Comparison of ENCODE assay signal across 8 cellular contexts in genomic region chr17:33520404-33521032, GRCh38.
DNase-seq lines count a peak whose midpoint lies in the region; ATAC-seq and FAIRE-seq lines count a peak whose summit lies in the region.

No MANE protein-coding gene starts in this region.

- peak; percentile 5 to 67 for DNase-seq in NCI-H526 (lab: John Stamatoyannopoulos, UW)
- no peak for DNase-seq in NCI-H526 treated with DMSO at 0.1 percent for 48 hours (lab: John Stamatoyannopoulos, UW)
- DNase-seq in NCI-H1694 (lab: John Stamatoyannopoulos, UW), result peak; percentile 33
- DNase-seq in activated T-cell treated with anti-CD3 and anti-CD28 coated beads for 24 hours (ENCODE audit: low read depth), result peak; percentile 11
- DNase-seq in frontal cortex (ENCODE audit: low spot score in 2 of 2), result peak; percentile 8 to 52
- peak; percentile 21 to 89 (median 60) for DNase-seq in posterior cingulate gyrus

- FAIRE-seq in frontal cortex (lab: Jason Lieb, UNC), result no peak

- ATAC-seq in GM18502 (IDR thresholded peaks at IDR 0.05; ENCODE audit: poor library complexity, unreplicated experiment) (no peak), HG03039 (IDR thresholded peaks at IDR 0.05; ENCODE audit: unreplicated experiment) (no peak)

- intact Hi-C loops in posterior cingulate gyrus (cut with DNase I), result loop anchor here (2.0 to 10.0 kb wide), 2 partner anchors 226 to 230 kb away; partner anchors contain the start of gene ASIC2
